In the genomic region with DNA sequence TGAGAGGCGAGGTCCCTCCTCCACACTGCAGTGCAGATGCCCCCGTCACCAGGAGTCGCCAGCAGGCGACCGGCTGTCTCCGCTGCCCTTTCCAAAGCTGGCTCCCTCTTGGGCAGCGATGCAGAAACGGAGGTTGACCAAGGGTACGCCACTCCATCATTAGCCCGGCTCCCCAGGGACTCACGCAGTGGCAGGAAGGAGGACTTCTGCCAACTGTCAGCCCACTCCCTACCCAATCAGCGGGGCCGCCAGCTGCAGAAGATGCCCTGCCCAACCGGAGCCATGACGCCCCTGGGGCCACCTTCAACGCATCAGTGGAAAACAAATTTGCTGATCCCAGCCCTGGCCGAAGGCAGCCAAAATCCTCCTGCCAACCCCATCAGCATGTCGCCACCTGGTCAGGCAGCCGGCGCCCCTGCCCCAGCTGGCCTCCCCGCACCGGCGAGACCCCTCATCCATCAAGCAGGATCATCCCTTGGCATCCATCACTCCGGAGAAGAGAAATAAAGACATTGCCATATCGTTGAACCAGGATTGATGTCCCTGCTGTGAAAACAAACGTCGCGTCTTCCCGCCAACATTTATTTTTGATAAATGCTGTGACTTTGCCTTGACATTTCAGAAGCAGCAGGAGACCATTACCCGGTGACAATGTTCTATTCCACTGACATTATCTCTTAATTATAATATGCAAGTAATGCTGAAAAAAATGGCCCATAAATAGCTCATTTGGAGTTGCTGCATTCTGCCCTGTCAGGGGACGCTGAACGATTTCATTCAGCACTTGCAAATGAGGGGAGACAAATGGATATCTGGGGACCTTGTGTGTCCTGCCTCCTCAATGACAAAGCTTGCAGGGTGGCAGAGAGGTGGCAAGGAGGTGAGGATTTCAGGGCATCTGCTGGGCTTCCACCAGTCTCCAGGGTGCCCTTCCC, we compare ENCODE assay signal across 12 cellular contexts.
DNase-seq lines count a peak whose midpoint lies in the region; ATAC-seq and TF ChIP-seq lines count a peak whose summit lies in the region.
"Had no signal": no experiment of that assay in that cellular context is flagged by ENCODE, and none has a peak within 500 bp of the region (broad histone marks: within the 10 kb centered on the region; RNA-seq: fewer than 3 reads in every experiment).

No MANE protein-coding gene starts in this region.

- intact Hi-C loops in dorsolateral prefrontal cortex (cut with DNase I) = loop anchor here in 1 of 2 donors (5.0 kb wide), 2 partner anchors 101 to 191 kb away; a partner anchor contains a TSS

- H3K4me1 ChIP-seq in BLaER1 (peaks cover 100% of the 10 kb centered on the region), hepatocyte (ENCODE audit: insufficient read depth) (peaks cover 14% of the 10 kb centered on the region)

- H3K4me2 ChIP-seq in BLaER1 (peak overlapping the region; percentile 85), hepatocyte (no peak overlapping the region)

- H3K9me3 ChIP-seq in BLaER1 (peaks cover 12% of the 10 kb centered on the region), hepatocyte (ENCODE audit: low read depth) (no peaks in the 10 kb centered on the region)
- H3K9me3 ChIP-seq: mucosa of descending colon had no signal

- H3K27ac ChIP-seq in BLaER1 = peak overlapping the region; percentile 43
- peak overlapping the region in 56 of 59 donors; percentile 1 to 98 (median 74) for H3K27ac ChIP-seq in dorsolateral prefrontal cortex
- H3K27ac ChIP-seq in hepatocyte = no peak overlapping the region

- WGBS in hepatocyte (ENCODE audit: low lambda C conversion rate, missing lambda C conversion rate) = 81% methylated on average over 32 of the region's 32 CpGs

- no peak overlapping the region for H2AFZ ChIP-seq in hepatocyte

- no peaks in the 10 kb centered on the region for H4K20me1 ChIP-seq in BLaER1
- H4K20me1 ChIP-seq in hepatocyte (ENCODE audit: insufficient read depth, poor library complexity, severe bottlenecking) = no peaks in the 10 kb centered on the region

- H3K9me2 ChIP-seq in hepatocyte (replicated peaks; ENCODE audit: insufficient read depth) = no peaks in the 10 kb centered on the region

- peak; percentile 23 for DNase-seq in NCI-H1436 treated with DMSO at 0.1 percent for 48 hours (lab: John Stamatoyannopoulos, UW)
- peak; percentile 90 for DNase-seq in NCI-H524 treated with DMSO at 0.1 percent for 48 hours (lab: John Stamatoyannopoulos, UW)
- peak in 1 of 10 donors; percentile 63 for DNase-seq in dorsolateral prefrontal cortex
- DNase-seq in hepatocyte (ENCODE audit: low spot score) = no peak
- no peak for DNase-seq in GM19238 (ENCODE audit: insufficient read length, low spot score)
- DNase-seq: activated B cell treated with CpG ODN at 0.5 μM for 24 hours; mucosa of descending colon; stimulated activated CD8-positive, alpha-beta memory T cell treated with anti-CD3 and anti-CD28 coated beads, Interleukin-4, amount 100 ng/mL, for 48 hours; SW 1271 had no signal

- ATAC-seq in HG03045 (IDR thresholded peaks at IDR 0.05; ENCODE audit: unreplicated experiment) = no peak
- no peak for ATAC-seq in GM19463 (IDR thresholded peaks at IDR 0.05; ENCODE audit: unreplicated experiment)
- ATAC-seq: mucosa of descending colon had no signal

- H3K4me3 ChIP-seq in BLaER1 (peak overlapping the region; percentile 49), dorsolateral prefrontal cortex (peak overlapping the region in 4 of 59 donors; percentile 13 to 26 (median 17)), hepatocyte (no peak overlapping the region)
- H3K4me3 ChIP-seq: mucosa of descending colon had no signal

- H3K27me3 ChIP-seq in BLaER1 (no peaks in the 10 kb centered on the region), dorsolateral prefrontal cortex (no peaks in the 10 kb centered on the region), hepatocyte (no peaks in the 10 kb centered on the region)

- TF ChIP-seq CTCF in dorsolateral prefrontal cortex (IDR thresholded peaks at IDR 0.05 in 54 of 56, conservative IDR thresholded peaks at IDR 0.05 in 2 of 56; ENCODE audit: low read depth in 1 of 56, partially characterized antibody in 56 of 56) (peak in 2 of 56 donors; percentile 11 to 21), hepatocyte (IDR thresholded peaks at IDR 0.05; ENCODE audit: poor library complexity) (no peak)

- H3K9ac ChIP-seq in BLaER1 = peak overlapping the region; percentile 43; the same call in 1 of the 2 replicates

- H3K36me3 ChIP-seq in BLaER1 = no peaks in the 10 kb centered on the region
- no peaks in the 10 kb centered on the region for H3K36me3 ChIP-seq in hepatocyte (replicated peaks; ENCODE audit: insufficient read depth, low read depth)

- no peaks in the 10 kb centered on the region for H3K79me2 ChIP-seq in hepatocyte

Comparison
In these comparisons a context has a peak if more than half of its experiments do, and no peak if none do; other contexts are left out.
1. DNase-seq: peak in NCI-H1436 treated with DMSO at 0.1 percent for 48 hours (single experiment) and NCI-H524 treated with DMSO at 0.1 percent for 48 hours (single experiment); none in hepatocyte (single experiment) and GM19238 (single experiment).